ENCODE assay signal across 9 cellular contexts in the genomic region with DNA sequence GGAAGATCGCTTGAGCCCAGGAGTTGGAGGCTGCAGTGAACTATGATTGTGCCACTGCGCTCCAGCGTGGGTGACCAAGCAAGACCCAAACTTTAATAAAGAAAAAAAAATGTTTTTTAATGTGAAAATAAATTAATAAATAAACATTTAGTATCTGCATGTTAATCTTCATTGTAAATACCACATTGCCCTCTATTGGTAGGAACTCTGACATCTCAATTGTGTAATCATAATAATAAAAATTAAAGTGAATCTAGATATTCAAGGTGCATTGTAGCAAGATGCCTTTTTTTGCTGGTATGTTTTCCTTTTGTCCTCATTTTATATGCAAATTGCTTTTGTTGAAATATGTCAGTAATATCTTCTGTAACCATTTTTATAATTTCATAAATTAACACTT.
DNase-seq lines count a peak whose midpoint lies in the region; ATAC-seq, FAIRE-seq and TF ChIP-seq lines count a peak whose summit lies in the region.
"Had no signal": no experiment of that assay in that cellular context is flagged by ENCODE, and none has a peak within 500 bp of the region (broad histone marks: within the 10 kb centered on the region; RNA-seq: fewer than 3 reads in every experiment).

No MANE protein-coding gene starts in this region.

- no peaks in the 10 kb centered on the region for H3K4me1 ChIP-seq in Panc1 (ENCODE audit: control insufficient read depth, insufficient read depth, low read length)
- peaks cover 0 to 25% (median 8%) of the 10 kb centered on the region in 4 donors for H3K4me1 ChIP-seq in tibial artery

- H3K4me3 ChIP-seq in Panc1 (ENCODE audit: low read depth in 2 of 2, low read length in 2 of 2) = no peak overlapping the region
- H3K4me3 ChIP-seq in tibial artery = no peak overlapping the region

- FAIRE-seq in GM19239 (lab: Jason Lieb, UNC) = no peak

- H3K27ac ChIP-seq in Panc1 (ENCODE audit: low read length) (no peak overlapping the region), tibial artery (no peak overlapping the region)

- CTCF ChIA-PET in Panc1 (lab: Charles Lee) = interaction anchor here (0.5 to 0.7 kb wide), 2 partner anchors 52 to 102 kb away, joined by 3 read pairs; no protein-coding TSS in a partner anchor

- intact Hi-C loops in Panc1 (cut with micrococcal nuclease; ENCODE audit: unreplicated experiment) = loop anchor here (5.0 kb wide), 1 partner anchor 457 kb away; no protein-coding TSS in a partner anchor
- intact Hi-C loops in tibial artery (cut with DNase I; ENCODE audit: low total_unique reads) = loop anchor here (5.0 kb wide), 1 partner anchor 462 kb away; no protein-coding TSS in a partner anchor

- in situ Hi-C loops in Panc1 (cut with HindIII; ENCODE audit: low pct_unique_long_range_greater_than_20kb, low sequenced_read_pairs) = no loop called here

- POLR2A ChIA-PET in Panc1 (lab: Charles Lee) = no interaction called here

- ATAC-seq in Panc1 = no peak
- ATAC-seq in GM19328 (IDR thresholded peaks at IDR 0.05; ENCODE audit: unreplicated experiment) = no peak
- ATAC-seq in omental fat pad (ENCODE audit: low FRiP score) = no peak
- ATAC-seq: T-cell had no signal

- peak; percentile 42; the same call in 1 of the 2 replicates for TF ChIP-seq CTCF in Panc1 (IDR thresholded peaks at IDR 0.05)
- TF ChIP-seq CTCF in tibial artery (IDR thresholded peaks at IDR 0.05) = peak; percentile 41 to 47
- no peak for TF ChIP-seq CTCF in omental fat pad (IDR thresholded peaks at IDR 0.05)

- no peaks in the 10 kb centered on the region for H3K9me3 ChIP-seq in Panc1 (ENCODE audit: control insufficient read depth, insufficient read depth, low read depth, low read length)
- H3K9me3 ChIP-seq in tibial artery = no peaks in the 10 kb centered on the region

- DNase-seq in NCI-H82 (lab: John Stamatoyannopoulos, UW) (peak; percentile 5), NCI-H82 treated with DMSO at 0.1 percent for 48 hours (lab: John Stamatoyannopoulos, UW; ENCODE audit: unreplicated experiment) (no peak), Panc1 (ENCODE audit: low read depth, low spot score) (no peak), fibroblast of peridontal ligament (ENCODE audit: extremely low read depth) (peak; percentile 82), tibial artery (no peak), GM19239 (ENCODE audit: insufficient read length, low spot score) (no peak), omental fat pad (ENCODE audit: low spot score) (no peak)
- DNase-seq: T-cell had no signal

- BruUV-seq in Panc1 (replicated peaks; lab: Mats Ljungman, UMichigan) = no TSS peak

- H3K27me3 ChIP-seq in Panc1 (ENCODE audit: control insufficient read depth, insufficient read depth, low read length) (no peaks in the 10 kb centered on the region), tibial artery (no peaks in the 10 kb centered on the region)

- H3K36me3 ChIP-seq in Panc1 (ENCODE audit: control insufficient read depth, insufficient read depth, low read length) (no peaks in the 10 kb centered on the region), tibial artery (peaks cover 0 to 19% (median 6%) of the 10 kb centered on the region in 3 donors)

Comparison
In these comparisons a context has a peak if more than half of its experiments do, and no peak if none do; other contexts are left out.
1. DNase-seq: peak in NCI-H82 (single experiment) and fibroblast of peridontal ligament (single experiment); none in NCI-H82 treated with DMSO at 0.1 percent for 48 hours (single experiment), Panc1 (single experiment), tibial artery (0 of 2), GM19239 (single experiment) and omental fat pad (single experiment).
2. CTCF ChIP-seq: peak in Panc1 (single experiment) and tibial artery (2 of 2); none in omental fat pad (0 of 3).